10 cellular contexts compared by ENCODE assay signal in the genomic region with DNA sequence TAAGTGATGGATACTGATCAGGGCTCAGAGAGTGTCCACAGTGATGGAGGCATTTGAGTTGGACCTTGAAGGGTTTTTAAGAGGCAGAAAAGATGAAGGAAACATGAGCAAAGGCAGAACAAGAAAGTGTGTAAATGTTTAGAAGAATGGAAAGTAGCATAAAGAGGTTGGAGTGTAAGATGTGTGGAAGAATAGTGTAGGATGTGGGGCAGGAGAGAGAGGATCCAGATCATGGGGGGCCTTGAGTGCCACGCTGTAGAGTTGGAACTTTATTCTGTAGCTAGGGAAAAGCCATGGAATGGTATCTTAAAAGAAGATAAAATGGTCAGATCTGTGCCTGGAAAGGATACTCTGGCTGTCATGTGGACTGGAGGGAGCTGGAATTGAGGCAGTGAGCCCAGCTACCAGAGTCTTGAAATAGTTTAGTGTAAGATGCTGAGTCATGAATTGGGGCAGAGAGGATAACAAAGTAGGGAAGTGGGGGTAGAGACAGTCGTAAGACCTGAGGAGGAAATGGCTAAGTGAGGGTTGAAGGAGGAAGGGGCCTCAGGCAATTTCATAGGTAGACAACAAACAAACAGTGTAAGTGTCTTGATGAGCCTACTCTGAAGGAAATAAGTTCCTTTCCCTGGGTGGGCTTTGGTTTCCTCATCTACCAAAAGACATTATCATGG. TPM values are rescaled to one million over a fixed set of nuclear protein-coding genes. Genes with fewer than 3 reads are reported as not detected.
DNase-seq lines count a peak whose midpoint lies in the region; ATAC-seq and TF ChIP-seq lines count a peak whose summit lies in the region.
"Had no signal": no experiment of that assay in that cellular context is flagged by ENCODE, and none has a peak within 500 bp of the region (broad histone marks: within the 10 kb centered on the region; RNA-seq: fewer than 3 reads in every experiment).

No MANE protein-coding gene starts in this region.

- 74 to 83% (median 79%) methylated on average over 2 of the region's 2 CpGs for WGBS in adrenal gland, 4 donors

- H3K4me1 Mint-ChIP-seq in activated CD4-positive, alpha-beta T cell treated with anti-CD3 and anti-CD28 coated beads for 36 hours, result no peaks in the 10 kb centered on the region
- H3K4me1 Mint-ChIP-seq: T-helper 17 cell had no signal

- ATAC-seq in GM18519 (IDR thresholded peaks at IDR 0.05; ENCODE audit: low FRiP score, unreplicated experiment), result no peak
- ATAC-seq in activated CD4-positive, alpha-beta T cell treated with anti-CD3 and anti-CD28 coated beads for 36 hours, result no peak
- ATAC-seq: effector memory CD8-positive, alpha-beta T cell; T-helper 17 cell had no signal

- no peak overlapping the region for H3K27ac Mint-ChIP-seq in activated CD4-positive, alpha-beta T cell treated with anti-CD3 and anti-CD28 coated beads for 36 hours
- H3K27ac Mint-ChIP-seq: effector memory CD8-positive, alpha-beta T cell; T-helper 17 cell had no signal

- H3K9me3 ChIP-seq in adrenal gland (replicated peaks in 1 of 3) (no peaks in the 10 kb centered on the region), vagina (no peaks in the 10 kb centered on the region)

- CTCF ChIA-PET in activated CD4-positive, alpha-beta T cell treated with anti-CD3 and anti-CD28 coated beads for 36 hours (lab: Charles Lee), result no interaction called here

- DNase-seq in Kasumi-1 (lab: John Stamatoyannopoulos, UW) (peak; percentile 66 to 77), adrenal gland (peak in 1 of 7 donors; percentile 49), iris pigment epithelial cell (ENCODE audit: low read depth) (peak; percentile 78), vagina (ENCODE audit: extremely low spot score in 2 of 2) (no peak)
- no peak for DNase-seq in activated CD4-positive, alpha-beta T cell treated with anti-CD3 and anti-CD28 coated beads for 36 hours
- no peak for DNase-seq in activated CD4-positive, alpha-beta T cell treated with anti-CD3 and anti-CD28 coated beads, Interleukin-2, amount 50 U/mL, for 1 hour
- DNase-seq: effector memory CD8-positive, alpha-beta T cell; NCI-H2107; T-helper 17 cell had no signal

- H3K27me3 ChIP-seq in adrenal gland (no peaks in the 10 kb centered on the region), vagina (no peaks in the 10 kb centered on the region)

- H3K36me3 Mint-ChIP-seq in activated CD4-positive, alpha-beta T cell treated with anti-CD3 and anti-CD28 coated beads for 36 hours (ENCODE audit: low read depth), result no peaks in the 10 kb centered on the region

- H3K9me3 Mint-ChIP-seq in activated CD4-positive, alpha-beta T cell treated with anti-CD3 and anti-CD28 coated beads for 36 hours (ENCODE audit: low read depth), result no peaks in the 10 kb centered on the region
- H3K9me3 Mint-ChIP-seq: effector memory CD8-positive, alpha-beta T cell had no signal

- H3K27ac ChIP-seq in adrenal gland (peak overlapping the region in 3 of 5 donors; percentile 26 to 73 (median 45)), vagina (peak overlapping the region; percentile 62)

- TF ChIP-seq POLR2A in adrenal gland (IDR thresholded peaks at IDR 0.05), result no peak
- TF ChIP-seq POLR2A in vagina (IDR thresholded peaks at IDR 0.05), result no peak

- TF ChIP-seq CTCF in adrenal gland (IDR thresholded peaks at IDR 0.05), result no peak
- TF ChIP-seq CTCF in vagina (IDR thresholded peaks at IDR 0.05), result no peak

- intact Hi-C loops in adrenal gland (cut with DNase I) (no loop called here), vagina (cut with DNase I) (no loop called here)
- intact Hi-C loops in activated CD4-positive, alpha-beta T cell treated with anti-CD3 and anti-CD28 coated beads for 36 hours (cut with DNase I, micrococcal nuclease), result no loop called here

- H3K4me3 ChIP-seq in adrenal gland, result peak overlapping the region in 1 of 4 donors; percentile 14
- peak overlapping the region in 1 of 2 donors; percentile 27 for H3K4me3 ChIP-seq in vagina

- H3K36me3 ChIP-seq in adrenal gland (replicated peaks in 1 of 2) (no peaks in the 10 kb centered on the region), vagina (peaks cover 0 to 6% of the 10 kb centered on the region in 2 donors)

- H3K4me3 Mint-ChIP-seq in activated CD4-positive, alpha-beta T cell treated with anti-CD3 and anti-CD28 coated beads for 36 hours, result no peak overlapping the region
- H3K4me3 Mint-ChIP-seq: effector memory CD8-positive, alpha-beta T cell; T-helper 17 cell had no signal

- POLR2A ChIA-PET in activated CD4-positive, alpha-beta T cell treated with anti-CD3 and anti-CD28 coated beads for 36 hours (lab: Charles Lee), result interaction anchor here (0.6 kb wide), 1 partner anchor 70 kb away, joined by 4 read pairs; no protein-coding TSS in a partner anchor

- H3K27me3 Mint-ChIP-seq in activated CD4-positive, alpha-beta T cell treated with anti-CD3 and anti-CD28 coated beads for 36 hours, result peaks cover 10% of the 10 kb centered on the region

- H3K4me1 ChIP-seq in adrenal gland (replicated peaks in 1 of 2) (peaks cover 9 to 11% of the 10 kb centered on the region in 2 donors), vagina (peaks cover 29% of the 10 kb centered on the region)

RNA-seq across cellular contexts. Expression of gene KCNE3, which starts 6.7 kb away (rescaled TPM):
- total RNA-seq in adrenal gland (10 to 100 TPM in 1 of 8 donors, 1 to 10 TPM in 7; 4.5 to 12.7 (median 8.0) TPM), vagina (5.2 TPM)
- polyA plus RNA-seq in adrenal gland, result 1 to 10 TPM; 1.1 to 4.7 (median 1.6) TPM
- total RNA-seq in activated CD4-positive, alpha-beta T cell treated with anti-CD3 and anti-CD28 coated beads for 36 hours, result not detected

RNA-seq across cellular contexts. Expression of gene LIPT2, which starts 32.9 kb away (rescaled TPM):
- total RNA-seq in adrenal gland (1 to 10 TPM; 3.4 to 7.7 (median 5.4) TPM), vagina (3.9 TPM)
- 1 to 10 TPM; 1.8 to 7.0 (median 2.0) TPM for polyA plus RNA-seq in adrenal gland
- total RNA-seq in activated CD4-positive, alpha-beta T cell treated with anti-CD3 and anti-CD28 coated beads for 36 hours, result 1 to 10 TPM; 4.2 to 5.0 TPM

Comparison
In these comparisons a context has a peak if more than half of its experiments do, and no peak if none do; other contexts are left out.
1. DNase-seq: peak in Kasumi-1 (2 of 2) and iris pigment epithelial cell (single experiment); none in vagina (0 of 2), activated CD4-positive, alpha-beta T cell treated with anti-CD3 and anti-CD28 coated beads for 36 hours (single experiment) and activated CD4-positive, alpha-beta T cell treated with anti-CD3 and anti-CD28 coated beads, Interleukin-2, amount 50 U/mL, for 1 hour (single experiment).